1 cellular context compared by ENCODE assay signal in the genomic region with DNA sequence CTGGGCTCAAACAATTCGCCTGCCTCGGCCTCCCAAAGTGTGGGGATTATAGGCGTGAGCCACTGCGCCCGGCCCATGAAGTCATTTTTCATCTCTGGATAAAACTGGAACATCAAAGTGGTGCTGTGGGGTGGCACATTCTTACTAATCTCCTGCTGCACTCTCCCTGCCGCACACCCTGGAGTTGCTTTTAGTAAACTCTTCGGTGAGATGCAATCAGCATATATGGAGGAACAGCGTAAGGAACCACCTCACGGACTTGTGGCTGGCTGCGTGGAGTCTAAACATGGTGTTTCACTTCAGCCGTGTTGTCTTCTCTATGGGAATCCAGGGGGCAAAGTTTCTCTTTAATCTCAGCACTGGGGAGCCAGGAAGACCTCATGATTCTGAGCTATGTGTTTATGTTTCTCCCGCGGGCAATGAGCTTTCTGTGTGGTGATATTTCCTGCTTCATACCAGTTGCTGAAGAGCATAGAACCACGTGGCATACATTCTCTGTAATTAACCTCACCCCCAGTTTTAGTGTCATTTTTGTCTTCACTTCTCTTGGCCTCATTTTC.
TF ChIP-seq lines count a peak whose summit lies in the region.

No MANE protein-coding gene starts in this region.

TF ChIP-seq in IMR-90, 13 proteins besides CTCF, POLR2A, EP300 and RAD21:
- TF ChIP-seq CEBPB (IDR thresholded peaks at IDR 0.05; ENCODE audit: low read depth, low read length), result no peak
TF ChIP-seq in IMR-90: peak in this region for 0.
